ENCODE assay signal across 10 cellular contexts in the genomic region with DNA sequence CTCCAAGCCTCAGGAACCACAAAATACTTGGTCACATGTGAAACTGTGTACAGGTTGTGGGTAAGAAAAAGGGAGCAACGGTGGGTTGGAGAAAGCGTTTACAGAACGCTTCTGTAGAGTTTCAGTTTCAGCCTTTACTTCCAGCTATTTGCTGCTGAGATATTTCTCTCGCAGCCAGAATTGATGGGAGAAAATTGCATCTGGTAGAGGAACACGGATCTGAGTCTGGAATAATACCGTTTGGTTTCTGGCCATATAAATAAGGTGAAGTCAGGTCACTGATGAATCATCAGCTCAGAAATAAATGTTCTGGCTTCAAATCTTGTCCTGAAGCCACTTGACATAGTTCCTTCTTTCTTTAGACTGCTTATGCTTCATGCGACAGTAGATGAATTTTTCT. TPM values are rescaled to one million over a fixed set of nuclear protein-coding genes. Genes with fewer than 3 reads are reported as not detected.
DNase-seq lines count a peak whose midpoint lies in the region; ATAC-seq and TF ChIP-seq lines count a peak whose summit lies in the region.
"Had no signal": no experiment of that assay in that cellular context is flagged by ENCODE, and none has a peak within 500 bp of the region (broad histone marks: within the 10 kb centered on the region; RNA-seq: fewer than 3 reads in every experiment).

No MANE protein-coding gene starts in this region.

- H3K27me3 ChIP-seq in adipocyte (replicated peaks; ENCODE audit: control insufficient read depth, insufficient read depth, low read length) (no peaks in the 10 kb centered on the region), right atrium auricular region (no peaks in the 10 kb centered on the region), testis (no peaks in the 10 kb centered on the region)

- no peak overlapping the region; the same call in 1 of the 2 replicates for H3K27ac Mint-ChIP-seq in HFFc6
- no peak overlapping the region for H3K27ac Mint-ChIP-seq in osteocyte (ENCODE audit: unreplicated experiment)

- peak overlapping the region; percentile 72 for H3K4me3 Mint-ChIP-seq in HFFc6
- no peak overlapping the region for H3K4me3 Mint-ChIP-seq in osteocyte (ENCODE audit: unreplicated experiment)

- H3K27ac ChIP-seq in right atrium auricular region (peak overlapping the region; percentile 81 to 85), testis (peak overlapping the region; percentile 18 to 65)

- H3K4me1 ChIP-seq in adipocyte (ENCODE audit: control insufficient read depth, insufficient read depth, low read length) = peaks cover 13% of the 10 kb centered on the region
- peaks cover 0 to 18% of the 10 kb centered on the region in 2 donors for H3K4me1 ChIP-seq in right atrium auricular region
- H3K4me1 ChIP-seq in testis = no peaks in the 10 kb centered on the region

- peak overlapping the region; percentile 64 for H3K9ac ChIP-seq in adipocyte (ENCODE audit: low read length)

- H3K27me3 Mint-ChIP-seq in HFFc6 (ENCODE audit: insufficient read depth) (no peaks in the 10 kb centered on the region; the same call in none of the 2 replicates), osteocyte (ENCODE audit: unreplicated experiment) (peaks cover 9% of the 10 kb centered on the region)

- TF ChIP-seq CTCF in HFFc6 (IDR thresholded peaks at IDR 0.05) = no peak
- TF ChIP-seq CTCF in right atrium auricular region (IDR thresholded peaks at IDR 0.05) = no peak
- TF ChIP-seq CTCF in testis (IDR thresholded peaks at IDR 0.05) = no peak
- no peak for TF ChIP-seq CTCF in osteocyte (IDR thresholded peaks at IDR 0.05)

- H3K36me3 ChIP-seq in adipocyte (ENCODE audit: control insufficient read depth, insufficient read depth, low read length, severe bottlenecking) = no peaks in the 10 kb centered on the region
- H3K36me3 ChIP-seq in right atrium auricular region = no peaks in the 10 kb centered on the region
- no peaks in the 10 kb centered on the region for H3K36me3 ChIP-seq in testis (ENCODE audit: low read depth, missing control alignments)

- H3K36me3 Mint-ChIP-seq in HFFc6 (ENCODE audit: low read depth) (no peaks in the 10 kb centered on the region), osteocyte (ENCODE audit: unreplicated experiment) (no peaks in the 10 kb centered on the region)

- no peak for DNase-seq in HFFc6
- DNase-seq in adipocyte (ENCODE audit: low read depth) = peak; percentile 52
- DNase-seq in right atrium auricular region (ENCODE audit: low spot score) = no peak
- no peak for DNase-seq in testis
- DNase-seq in osteocyte (ENCODE audit: extremely low spot score, unreplicated experiment) = no peak
- DNase-seq: activated T-cell treated with anti-CD3 and anti-CD28 coated beads for 4 hours had no signal

- no peaks in the 10 kb centered on the region for H3K9me3 Mint-ChIP-seq in HFFc6
- H3K9me3 Mint-ChIP-seq in osteocyte (ENCODE audit: unreplicated experiment) = no peaks in the 10 kb centered on the region

- ATAC-seq in GM21381 (IDR thresholded peaks at IDR 0.05; ENCODE audit: unreplicated experiment) (no peak), GM21515 (IDR thresholded peaks at IDR 0.05; ENCODE audit: unreplicated experiment) (no peak), GM21786 (IDR thresholded peaks at IDR 0.05; ENCODE audit: unreplicated experiment) (no peak)
- ATAC-seq: HCT116 had no signal

- H3K4me3 ChIP-seq in adipocyte (ENCODE audit: low read length) (peak overlapping the region; percentile 74), right atrium auricular region (peak overlapping the region; percentile 1 to 20), testis (no peak overlapping the region)

- H3K9me3 ChIP-seq in adipocyte (ENCODE audit: control insufficient read depth, low read length) (no peaks in the 10 kb centered on the region), right atrium auricular region (no peaks in the 10 kb centered on the region), testis (no peaks in the 10 kb centered on the region)

- no peak for TF ChIP-seq POLR2A in testis (IDR thresholded peaks at IDR 0.05)

- peaks cover 21% of the 10 kb centered on the region for H3K4me1 Mint-ChIP-seq in HFFc6 (ENCODE audit: low read depth)
- peaks cover 16% of the 10 kb centered on the region for H3K4me1 Mint-ChIP-seq in osteocyte (ENCODE audit: unreplicated experiment)

- intact Hi-C loops in testis (cut with DNase I; ENCODE audit: low total_unique reads) = no loop called here

- WGBS in testis, 2 donors = 31 to 39% methylated on average over 7 of the region's 7 CpGs

RNA-seq across cellular contexts. Expression of a gene that starts 20.3 kb away (rescaled TPM):
- total RNA-seq in HFFc6 (2021; fragmentation: NEBNext Ultra II Directional; extraction: Animal tissue kit (Norgen Biotek cat#: 25700)) = 10 to 100 TPM in 5 of 6 experiments, 1 to 10 TPM in 1; 8.8 to 16.2 (median 15.1) TPM
- total RNA-seq in right atrium auricular region (1 to 10 TPM; 3.3 to 4.9 TPM), testis (10 to 100 TPM; 35.1 to 42.2 TPM), osteocyte (6.8 and 7.1 TPM in 2 replicates)
- 20.2 TPM for polyA plus RNA-seq in testis (ENCODE audit: insufficient read depth, low read depth, low replicate concordance)

Comparison
In these comparisons a context has a peak if more than half of its experiments do, and no peak if none do; other contexts are left out.
1. H3K4me3 ChIP-seq: peak in adipocyte (single experiment) and right atrium auricular region (2 of 2); none in testis (0 of 2).